ENCODE assay signal across 9 cellular contexts in the genomic region with DNA sequence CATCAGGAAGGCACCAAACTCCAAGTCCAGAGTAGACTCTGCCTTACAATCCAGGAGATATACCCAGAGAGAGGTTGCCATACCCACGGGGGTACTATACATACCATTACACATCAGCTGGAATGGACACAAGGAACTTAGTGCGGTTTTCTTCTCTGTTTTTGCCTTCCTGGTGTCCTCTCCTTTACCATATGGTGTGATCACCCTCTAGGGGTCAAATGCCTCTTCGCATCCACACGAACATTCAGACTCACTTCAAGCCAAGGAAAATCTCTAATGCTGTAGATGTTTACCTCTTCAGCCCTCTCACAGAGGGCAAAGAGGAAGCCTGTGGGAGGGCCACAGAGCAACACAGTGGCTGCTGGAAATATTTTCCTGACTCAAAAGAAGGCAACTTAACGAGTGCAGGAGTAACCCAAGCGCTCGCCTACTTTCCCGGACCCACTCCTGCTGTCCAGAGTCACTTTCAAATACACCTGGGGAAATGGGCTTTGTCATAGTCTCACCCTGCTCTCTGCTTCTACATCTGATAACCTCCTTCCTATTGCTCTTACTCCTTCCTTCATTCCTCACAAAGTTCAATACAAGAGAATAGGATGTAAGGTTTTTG.
DNase-seq lines count a peak whose midpoint lies in the region; ATAC-seq, FAIRE-seq and TF ChIP-seq lines count a peak whose summit lies in the region.
"Had no signal": no experiment of that assay in that cellular context is flagged by ENCODE, and none has a peak within 500 bp of the region (broad histone marks: within the 10 kb centered on the region; RNA-seq: fewer than 3 reads in every experiment).

No MANE protein-coding gene starts in this region.

- H3K14ac ChIP-seq in neuronal stem cell (ENCODE audit: low read length), result no peak overlapping the region

- H3K4me2 ChIP-seq in neuronal stem cell (ENCODE audit: insufficient read depth, low read length, poor library complexity, severe bottlenecking), result no peak overlapping the region

- intact Hi-C loops in posterior vena cava (cut with DNase I), result no loop called here

- no peak for TF ChIP-seq POLR2A in GM12892 (IDR thresholded peaks at IDR 0.05; ENCODE audit: low read depth, low read length)

- no peak overlapping the region for H3K23ac ChIP-seq in neuronal stem cell (ENCODE audit: low read depth, low read length, poor library complexity)

- no peak overlapping the region for H2BK12ac ChIP-seq in neuronal stem cell (ENCODE audit: low read length)

- no peaks in the 10 kb centered on the region for H3K79me1 ChIP-seq in neuronal stem cell (ENCODE audit: low read depth, low read length)

- H3K4me1 ChIP-seq in neuronal stem cell (ENCODE audit: control insufficient read depth in 2 of 2, insufficient read depth in 1 of 2, low read depth in 1 of 2, low read length in 2 of 2), result peaks cover 4 to 19% of the 10 kb centered on the region in 2 donors

- no peaks in the 10 kb centered on the region for H3K27me3 ChIP-seq in neuronal stem cell (ENCODE audit: control insufficient read depth in 3 of 3, insufficient read depth in 3 of 3, low read depth in 1 of 3, low read length in 3 of 3)
- H3K27me3 ChIP-seq: neutrophil had no signal

- H3K9ac ChIP-seq in neuronal stem cell (ENCODE audit: low read depth, low read length, poor library complexity), result no peak overlapping the region

- H3K18ac ChIP-seq in neuronal stem cell (ENCODE audit: low read length), result peak overlapping the region; percentile 45

- H2BK120ac ChIP-seq in neuronal stem cell (ENCODE audit: low read depth, low read length), result no peak overlapping the region

- H2BK5ac ChIP-seq in neuronal stem cell (ENCODE audit: low read length), result no peak overlapping the region

- H3K9me3 ChIP-seq in neuronal stem cell (replicated peaks in 1 of 2; ENCODE audit: control insufficient read depth in 2 of 2, insufficient read depth in 1 of 2, low read depth in 1 of 2, low read length in 2 of 2), result no peaks in the 10 kb centered on the region
- H3K9me3 ChIP-seq: neutrophil had no signal

- no peaks in the 10 kb centered on the region for H3K36me3 ChIP-seq in neuronal stem cell (replicated peaks in 1 of 2; ENCODE audit: control insufficient read depth in 2 of 2, insufficient read depth in 2 of 2, low read length in 2 of 2)
- H3K36me3 ChIP-seq: neutrophil had no signal

- no peak overlapping the region for H4K8ac ChIP-seq in neuronal stem cell (ENCODE audit: low read depth, low read length)

- H2BK15ac ChIP-seq in neuronal stem cell (ENCODE audit: low read length), result no peak overlapping the region

- no peak overlapping the region for H3K27ac ChIP-seq in neuronal stem cell (replicated peaks; ENCODE audit: low read length)
- H3K27ac ChIP-seq: neutrophil had no signal

- no peak overlapping the region for H4K91ac ChIP-seq in neuronal stem cell (ENCODE audit: low read depth, low read length, poor library complexity)

- no peak overlapping the region for H2AK5ac ChIP-seq in neuronal stem cell (ENCODE audit: low read depth, low read length)

- peak overlapping the region; percentile 41 for H2AFZ ChIP-seq in neuronal stem cell (ENCODE audit: low read length)

- peak; percentile 17 for FAIRE-seq in GM12892 (lab: Jason Lieb, UNC)

- DNase-seq in GM12892 (ENCODE audit: insufficient read length), result no peak
- DNase-seq in NCI-H526 treated with DMSO at 0.1 percent for 48 hours (lab: John Stamatoyannopoulos, UW), result peak; percentile 1
- peak; percentile 41 for DNase-seq in neuronal stem cell (ENCODE audit: low spot score)
- no peak for DNase-seq in posterior vena cava (ENCODE audit: low spot score)
- no peak for DNase-seq in hippocampal formation (lab: John Stamatoyannopoulos, UW)
- DNase-seq in activated CD4-positive, alpha-beta T cell treated with anti-CD3 and anti-CD28 coated beads, Interleukin-2, amount 50 U/mL, for 48 hours, result no peak

- no peak overlapping the region for H3K4me3 ChIP-seq in neuronal stem cell (ENCODE audit: low read length in 2 of 2)

- peak; percentile 80 for ATAC-seq in esophagus mucosa
- ATAC-seq in GM21576 (IDR thresholded peaks at IDR 0.05; ENCODE audit: unreplicated experiment), result no peak

- no peak overlapping the region for H3K4ac ChIP-seq in neuronal stem cell (ENCODE audit: low read length)

- no CpG with 5 or more reads among the region's 8 CpGs for WGBS in neuronal stem cell (ENCODE audit: extremely low coverage in 2 of 2, insufficient read length in 2 of 2, insufficient replicate concordance in 1 of 2), 2 donors

Comparison
In these comparisons a context has a peak if more than half of its experiments do, and no peak if none do; other contexts are left out.
1. DNase-seq: peak in NCI-H526 treated with DMSO at 0.1 percent for 48 hours (single experiment) and neuronal stem cell (single experiment); none in GM12892 (single experiment), posterior vena cava (single experiment), hippocampal formation (0 of 2) and activated CD4-positive, alpha-beta T cell treated with anti-CD3 and anti-CD28 coated beads, Interleukin-2, amount 50 U/mL, for 48 hours (0 of 2).